In genomic region chr15:74193305-74193718, GRCh38 we compare ENCODE assay signal across 14 cellular contexts. TPM values are rescaled to one million over a fixed set of nuclear protein-coding genes. Genes with fewer than 3 reads are reported as not detected.
DNase-seq lines count a peak whose midpoint lies in the region; ATAC-seq, FAIRE-seq and TF ChIP-seq lines count a peak whose summit lies in the region.
"Had no signal": no experiment of that assay in that cellular context is flagged by ENCODE, and none has a peak within 500 bp of the region (broad histone marks: within the 10 kb centered on the region; RNA-seq: fewer than 3 reads in every experiment).

No MANE protein-coding gene starts in this region.

- H3K27me3 ChIP-seq in astrocyte (ENCODE audit: insufficient read depth, low read length) = no peaks in the 10 kb centered on the region
- no peaks in the 10 kb centered on the region for H3K27me3 ChIP-seq in thyroid gland

- peaks cover 39% of the 10 kb centered on the region for H3K4me1 ChIP-seq in astrocyte (ENCODE audit: insufficient read depth, low read length)
- H3K4me1 ChIP-seq in thyroid gland = peaks cover 0 to 41% of the 10 kb centered on the region in 2 donors
- peaks cover 6% of the 10 kb centered on the region for H3K4me1 ChIP-seq in mucosa of descending colon (ENCODE audit: low read depth)
- H3K4me1 ChIP-seq: HAP-1 had no signal

- H3K4me2 ChIP-seq in astrocyte (ENCODE audit: low read length) = peak overlapping the region; percentile 24

- H3K27ac ChIP-seq in astrocyte (ENCODE audit: low read depth, low read length) = peak overlapping the region; percentile 92
- H3K27ac ChIP-seq in thyroid gland = no peak overlapping the region

- H3K9me3 ChIP-seq in astrocyte (ENCODE audit: insufficient read depth, low read depth, low read length) (no peaks in the 10 kb centered on the region), thyroid gland (no peaks in the 10 kb centered on the region), mucosa of descending colon (no peaks in the 10 kb centered on the region)
- H3K9me3 ChIP-seq: HAP-1 had no signal

- no peak overlapping the region for H3K4me3 ChIP-seq in astrocyte (ENCODE audit: insufficient read depth, low read depth, low read length)
- no peak overlapping the region for H3K4me3 ChIP-seq in thyroid gland (replicated peaks in 1 of 3)
- no peak overlapping the region for H3K4me3 ChIP-seq in mucosa of descending colon
- H3K4me3 ChIP-seq: HAP-1 had no signal

- DNase-seq in COLO829 (ENCODE audit: low spot score) = peak; percentile 84
- DNase-seq in M059J (ENCODE audit: low read depth) = peak; percentile 98
- DNase-seq in astrocyte (ENCODE audit: low read depth) = peak; percentile 96
- peak; percentile 97 for DNase-seq in kidney glomerular epithelial cell (lab: John Stamatoyannopoulos, UW)
- no peak for DNase-seq in thyroid gland
- no peak for DNase-seq in pons (ENCODE audit: low spot score)
- DNase-seq in activated CD8-positive, alpha-beta T cell treated with anti-CD3 and anti-CD28 coated beads for 36 hours = no peak
- DNase-seq in mucosa of descending colon = no peak
- DNase-seq: activated naive CD4-positive, alpha-beta T cell treated with Interleukin-2 at 50 U/mL for 16 hours; NCI-H2227 treated with DMSO at 0.1 percent for 48 hours had no signal

- no peak overlapping the region for H3K27ac Mint-ChIP-seq in astrocyte (ENCODE audit: unreplicated experiment)
- H3K27ac Mint-ChIP-seq in activated CD8-positive, alpha-beta T cell treated with anti-CD3 and anti-CD28 coated beads for 36 hours = no peak overlapping the region
- H3K27ac Mint-ChIP-seq: memory B cell; stimulated activated memory B cell treated with anti-CD40 and anti-IgM and Interleukin-4, amounts not matched to agents 10 μg/mL and 1 μg/mL and 100 μg/mL, for 72 hours had no signal

- peaks cover under 1% of the 10 kb centered on the region for H3K36me3 Mint-ChIP-seq in astrocyte (ENCODE audit: low read depth, unreplicated experiment)
- no peaks in the 10 kb centered on the region for H3K36me3 Mint-ChIP-seq in activated CD8-positive, alpha-beta T cell treated with anti-CD3 and anti-CD28 coated beads for 36 hours (ENCODE audit: low read depth)
- H3K36me3 Mint-ChIP-seq: memory B cell; stimulated activated memory B cell treated with anti-CD40 and anti-IgM and Interleukin-4, amounts not matched to agents 10 μg/mL and 1 μg/mL and 100 μg/mL, for 72 hours had no signal

- CTCF ChIA-PET in activated CD8-positive, alpha-beta T cell treated with anti-CD3 and anti-CD28 coated beads for 36 hours (lab: Charles Lee) = no interaction called here

- ATAC-seq in activated CD8-positive, alpha-beta T cell treated with anti-CD3 and anti-CD28 coated beads for 36 hours = no peak
- ATAC-seq in mucosa of descending colon = no peak
- ATAC-seq: stimulated activated memory B cell treated with anti-CD40 and anti-IgM and Interleukin-4, amounts not matched to agents 10 μg/mL and 1 μg/mL and 100 μg/mL, for 72 hours had no signal

- H3K4me3 Mint-ChIP-seq in astrocyte (ENCODE audit: unreplicated experiment) = peak overlapping the region; percentile 17
- H3K4me3 Mint-ChIP-seq in activated CD8-positive, alpha-beta T cell treated with anti-CD3 and anti-CD28 coated beads for 36 hours = no peak overlapping the region
- H3K4me3 Mint-ChIP-seq: memory B cell; stimulated activated memory B cell treated with anti-CD40 and anti-IgM and Interleukin-4, amounts not matched to agents 10 μg/mL and 1 μg/mL and 100 μg/mL, for 72 hours had no signal

- peaks cover 20% of the 10 kb centered on the region for H3K4me1 Mint-ChIP-seq in astrocyte (ENCODE audit: low read depth, unreplicated experiment)
- no peaks in the 10 kb centered on the region for H3K4me1 Mint-ChIP-seq in activated CD8-positive, alpha-beta T cell treated with anti-CD3 and anti-CD28 coated beads for 36 hours (ENCODE audit: low read depth)
- H3K4me1 Mint-ChIP-seq: memory B cell; stimulated activated memory B cell treated with anti-CD40 and anti-IgM and Interleukin-4, amounts not matched to agents 10 μg/mL and 1 μg/mL and 100 μg/mL, for 72 hours had no signal

- peaks cover 1% of the 10 kb centered on the region for H3K9me3 Mint-ChIP-seq in astrocyte (ENCODE audit: unreplicated experiment)
- no peaks in the 10 kb centered on the region for H3K9me3 Mint-ChIP-seq in activated CD8-positive, alpha-beta T cell treated with anti-CD3 and anti-CD28 coated beads for 36 hours
- H3K9me3 Mint-ChIP-seq: memory B cell; stimulated activated memory B cell treated with anti-CD40 and anti-IgM and Interleukin-4, amounts not matched to agents 10 μg/mL and 1 μg/mL and 100 μg/mL, for 72 hours had no signal

- 63 to 74% methylated on average over 4 of the region's 4 CpGs for WGBS in thyroid gland, 2 donors

- intact Hi-C loops in thyroid gland (cut with DNase I) (no loop called here), mucosa of descending colon (cut with DNase I, micrococcal nuclease) (no loop called here)
- intact Hi-C loops in activated CD8-positive, alpha-beta T cell treated with anti-CD3 and anti-CD28 coated beads for 36 hours (cut with micrococcal nuclease) = no loop called here

- H3K79me2 ChIP-seq in astrocyte (ENCODE audit: insufficient read depth, low read length) = no peaks in the 10 kb centered on the region

- H2AFZ ChIP-seq in astrocyte (ENCODE audit: low read depth, low read length) = no peak overlapping the region

- FAIRE-seq in astrocyte (lab: Jason Lieb, UNC) = peak; percentile 95
- FAIRE-seq: endometrium had no signal

- no peaks in the 10 kb centered on the region for H4K20me1 ChIP-seq in astrocyte (ENCODE audit: insufficient read depth, low read length)

- POLR2A ChIA-PET in activated CD8-positive, alpha-beta T cell treated with anti-CD3 and anti-CD28 coated beads for 36 hours (lab: Charles Lee) = no interaction called here

- no peak for TF ChIP-seq POLR2A in thyroid gland (IDR thresholded peaks at IDR 0.05)

- peaks cover 12% of the 10 kb centered on the region for H3K27me3 Mint-ChIP-seq in astrocyte (ENCODE audit: low read depth, unreplicated experiment)
- H3K27me3 Mint-ChIP-seq in activated CD8-positive, alpha-beta T cell treated with anti-CD3 and anti-CD28 coated beads for 36 hours = no peaks in the 10 kb centered on the region

- peak overlapping the region; percentile 70 for H3K9ac ChIP-seq in astrocyte (ENCODE audit: low read length)

- H3K36me3 ChIP-seq in astrocyte (ENCODE audit: insufficient read depth, low read length) (no peaks in the 10 kb centered on the region), thyroid gland (no peaks in the 10 kb centered on the region), mucosa of descending colon (ENCODE audit: low read depth) (no peaks in the 10 kb centered on the region)
- H3K36me3 ChIP-seq: HAP-1 had no signal

- no peak for TF ChIP-seq CTCF in astrocyte (IDR thresholded peaks at IDR 0.05; ENCODE audit: insufficient read depth, low read depth, low read length)
- no peak for TF ChIP-seq CTCF in thyroid gland (IDR thresholded peaks at IDR 0.05)
- no peak for TF ChIP-seq CTCF in activated CD8-positive, alpha-beta T cell treated with anti-CD3 and anti-CD28 coated beads for 36 hours (IDR thresholded peaks at IDR 0.05)
- TF ChIP-seq CTCF in mucosa of descending colon (IDR thresholded peaks at IDR 0.05) = no peak

RNA-seq across cellular contexts. Expression of gene STRA6, which starts 9.3 kb away (rescaled TPM):
- 1.5 and 3.5 TPM in 2 replicates for total RNA-seq in M059J (2014; rRNA removed; shearing (Covaris generic))
- 7.2 and 13.7 TPM in 2 replicates for total RNA-seq in astrocyte
- total RNA-seq in thyroid gland = not detected
- total RNA-seq in activated CD8-positive, alpha-beta T cell treated with anti-CD3 and anti-CD28 coated beads for 36 hours = under 1 TPM; 0.51 to 0.72 TPM
- under 1 TPM in 1 of 3 donors, not detected in 2; 0.35 TPM for total RNA-seq in mucosa of descending colon

RNA-seq across cellular contexts. Expression of gene ISLR, which starts 19.8 kb away (rescaled TPM):
- total RNA-seq in M059J (2014; rRNA removed; shearing (Covaris generic)) = not detected in 2 replicates
- total RNA-seq in astrocyte = 1.6 and 3.6 TPM in 2 replicates
- 100 to 1,000 TPM in 2 of 4 donors, 10 to 100 TPM in 2; 90.8 to 151 (median 97.7) TPM for total RNA-seq in thyroid gland
- total RNA-seq in activated CD8-positive, alpha-beta T cell treated with anti-CD3 and anti-CD28 coated beads for 36 hours = not detected
- 10 to 100 TPM in 1 of 3 donors, 1 to 10 TPM in 2; 4.9 to 29.9 (median 7.4) TPM for total RNA-seq in mucosa of descending colon

RNA-seq across cellular contexts. Expression of gene CCDC33, which starts 42.8 kb away (rescaled TPM):
- 0.22 TPM in 1 of 2 replicates, not detected in the other for total RNA-seq in M059J (2014; rRNA removed; shearing (Covaris generic))
- 0.41 and 0.96 TPM in 2 replicates for total RNA-seq in astrocyte
- total RNA-seq in thyroid gland = under 1 TPM in 1 of 4 donors, not detected in 3; 0.13 TPM
- under 1 TPM; 0.16 to 0.38 TPM for total RNA-seq in activated CD8-positive, alpha-beta T cell treated with anti-CD3 and anti-CD28 coated beads for 36 hours
- total RNA-seq in mucosa of descending colon = under 1 TPM in 1 of 3 donors, not detected in 2; 0.22 TPM

Comparison
In these comparisons a context has a peak if more than half of its experiments do, and no peak if none do; other contexts are left out.
1. DNase-seq: peak in COLO829 (single experiment), M059J (single experiment), astrocyte (single experiment) and kidney glomerular epithelial cell (single experiment); none in thyroid gland (0 of 2), pons (single experiment), activated CD8-positive, alpha-beta T cell treated with anti-CD3 and anti-CD28 coated beads for 36 hours (single experiment) and mucosa of descending colon (0 of 3).